In genomic region chr1:185317034-185317885, GRCh38 we compare ENCODE assay signal across 1 cellular context.
TF ChIP-seq lines count a peak whose summit lies in the region.

Gene IVNS1ABP (minus strand): TSS chr1:185317243. CDS start chr1:185309493, 7,750 bp downstream.

TF ChIP-seq in K562, 482 proteins besides CTCF, POLR2A, EP300 and RAD21 (continued from another document and continues in another):
- no peak for TF ChIP-seq ZNF398 (CRISPR knock-in tag; IDR thresholded peaks at IDR 0.05)
- TF ChIP-seq ERF (CRISPR knock-in tag; IDR thresholded peaks at IDR 0.05) = peak; percentile 50; the same call in 1 of the 2 replicates
- peak; percentile 88 for TF ChIP-seq CREB1 (IDR thresholded peaks at IDR 0.05)
- peak; percentile 58; the same call in 1 of the 2 replicates for TF ChIP-seq CREB1 (CRISPR knock-in tag; IDR thresholded peaks at IDR 0.05)
- TF ChIP-seq CXXC5 (CRISPR knock-in tag; IDR thresholded peaks at IDR 0.05) = peak; percentile 97
- TF ChIP-seq IRF1 (CRISPR knock-in tag; IDR thresholded peaks at IDR 0.05; ENCODE audit: borderline replicate concordance) = no peak
- TF ChIP-seq STAG1 (CRISPR knock-in tag; IDR thresholded peaks at IDR 0.05; ENCODE audit: borderline replicate concordance) = no peak
- TF ChIP-seq MEF2A (IDR thresholded peaks at IDR 0.05; ENCODE audit: control insufficient read depth, low read depth, low read length) = no peak
- TF ChIP-seq SRSF1 (IDR thresholded peaks at IDR 0.05; ENCODE audit: low read depth, low read length) = no peak
- peak; percentile 26 for TF ChIP-seq ZFP36 (IDR thresholded peaks at IDR 0.05; ENCODE audit: low read depth, low read length, partially characterized antibody)
- TF ChIP-seq PURB (CRISPR knock-in tag; IDR thresholded peaks at IDR 0.05; ENCODE audit: low read depth) = no peak
- peak; percentile 35 to 61; a peak in 2 of 4 replicates for TF ChIP-seq ARNT (IDR thresholded peaks at IDR 0.05)
- TF ChIP-seq HDAC2 (IDR thresholded peaks at IDR 0.05) = no peak; the same call in none of the 2 replicates
- TF ChIP-seq ETS2 (tag; IDR thresholded peaks at IDR 0.05; ENCODE audit: borderline replicate concordance, poor library complexity, severe bottlenecking) = no peak
- peak; percentile 26; the same call in 1 of the 2 replicates for TF ChIP-seq XRCC5 (IDR thresholded peaks at IDR 0.05; ENCODE audit: low read depth, low read length)
- peak; percentile 55 for TF ChIP-seq MXD1 (CRISPR knock-in tag; IDR thresholded peaks at IDR 0.05; ENCODE audit: borderline replicate concordance, poor library complexity, severe bottlenecking)
- no peak; the same call in 1 of the 2 replicates for TF ChIP-seq TRIM28 (IDR thresholded peaks at IDR 0.05)
- TF ChIP-seq BACH1 (tag; IDR thresholded peaks at IDR 0.05) = no peak
- TF ChIP-seq HES1 (IDR thresholded peaks at IDR 0.05; ENCODE audit: low read depth) = no peak
- TF ChIP-seq ZBTB2 (IDR thresholded peaks at IDR 0.05) = peak; percentile 70
- TF ChIP-seq CEBPG (CRISPR knock-in tag; IDR thresholded peaks at IDR 0.05) = no peak
- no peak for TF ChIP-seq CEBPG (tag; conservative IDR thresholded peaks at IDR 0.05 in 1 of 2, IDR thresholded peaks at IDR 0.05 in 1 of 2)
- TF ChIP-seq SLC30A9 (CRISPR knock-in tag; IDR thresholded peaks at IDR 0.05) = no peak
- TF ChIP-seq MXI1 (IDR thresholded peaks at IDR 0.05; ENCODE audit: low read depth, low read length) = peak; percentile 93
- no peak for TF ChIP-seq ZKSCAN1 (IDR thresholded peaks at IDR 0.05; ENCODE audit: low read depth, low read length)
- no peak for TF ChIP-seq NFIX (CRISPR knock-in tag; IDR thresholded peaks at IDR 0.05; ENCODE audit: low read depth)
- peak; percentile 37; the same call in 1 of the 2 replicates for TF ChIP-seq ZNF175 (CRISPR knock-in tag; IDR thresholded peaks at IDR 0.05; ENCODE audit: low read depth)
- no peak for TF ChIP-seq ZNF121 (CRISPR knock-in tag; conservative IDR thresholded peaks at IDR 0.05)
- no peak for TF ChIP-seq ZKSCAN8 (CRISPR knock-in tag; IDR thresholded peaks at IDR 0.05)
- TF ChIP-seq CC2D1A (IDR thresholded peaks at IDR 0.05) = peak; percentile 88
- no peak for TF ChIP-seq TEAD4 (IDR thresholded peaks at IDR 0.05; ENCODE audit: low read length)
- peak; percentile 78; the same call in 1 of the 2 replicates for TF ChIP-seq TEAD4 (CRISPR knock-in tag; IDR thresholded peaks at IDR 0.05; ENCODE audit: borderline replicate concordance)
- TF ChIP-seq EWSR1 (IDR thresholded peaks at IDR 0.05; ENCODE audit: borderline replicate concordance, low read depth, partially characterized antibody) = no peak
- TF ChIP-seq STAT5A (IDR thresholded peaks at IDR 0.05; ENCODE audit: borderline replicate concordance, low read length) = no peak
- TF ChIP-seq ZHX1 (conservative IDR thresholded peaks at IDR 0.05; ENCODE audit: low read length) = no peak
- no peak for TF ChIP-seq GABPB2 (CRISPR knock-in tag; conservative IDR thresholded peaks at IDR 0.05)
- TF ChIP-seq NFE2 (IDR thresholded peaks at IDR 0.05; ENCODE audit: low read depth) = no peak
- peak; percentile 78 for TF ChIP-seq ZBTB9 (CRISPR knock-in tag; IDR thresholded peaks at IDR 0.05)
- TF ChIP-seq ZNF584 (CRISPR knock-in tag; IDR thresholded peaks at IDR 0.05; ENCODE audit: low read depth) = no peak
- no peak for TF ChIP-seq HNRNPLL (IDR thresholded peaks at IDR 0.05; ENCODE audit: low read depth, low read length, poor library complexity, severe bottlenecking)
- peak; percentile 96 to 98 for TF ChIP-seq MNT (conservative IDR thresholded peaks at IDR 0.05)
- no peak for TF ChIP-seq TEAD2 (tag; IDR thresholded peaks at IDR 0.05)
- TF ChIP-seq PTRF (tag; IDR thresholded peaks at IDR 0.05) = no peak
- TF ChIP-seq XRCC4 (IDR thresholded peaks at IDR 0.05; ENCODE audit: extremely low read depth, insufficient read depth, insufficient read length) = no peak
- peak; percentile 83; the same call in 1 of the 2 replicates for TF ChIP-seq MTA1 (IDR thresholded peaks at IDR 0.05; ENCODE audit: borderline replicate concordance)
- peak; percentile 13 to 65; a peak in 2 of 4 replicates for TF ChIP-seq TBL1XR1 (IDR thresholded peaks at IDR 0.05; ENCODE audit: low read length in 2 of 2)
- TF ChIP-seq MTA3 (IDR thresholded peaks at IDR 0.05; ENCODE audit: borderline replicate concordance) = peak; percentile 77
- peak; percentile 63; the same call in 1 of the 2 replicates for TF ChIP-seq LEF1 (IDR thresholded peaks at IDR 0.05)
- 0 out of 2 replicates have a peak, but pooled peaks have one; percentile 19 for TF ChIP-seq JUN (IDR thresholded peaks at IDR 0.05; ENCODE audit: borderline replicate concordance, low read depth, low read length)
- TF ChIP-seq JUN (CRISPR knock-in tag; IDR thresholded peaks at IDR 0.05; ENCODE audit: borderline replicate concordance) = 0 out of 2 replicates have a peak, but pooled peaks have one; percentile 71
- no peak; the same call in 1 of the 2 replicates for TF ChIP-seq ETS1 (conservative IDR thresholded peaks at IDR 0.05; ENCODE audit: control insufficient read depth, low read depth, low read length)
- peak; percentile 90 for TF ChIP-seq TAF7 (tag; IDR thresholded peaks at IDR 0.05)
- TF ChIP-seq MAFF (IDR thresholded peaks at IDR 0.05; ENCODE audit: low read length) = no peak
- peak; percentile 85 for TF ChIP-seq DPF2 (IDR thresholded peaks at IDR 0.05)
- TF ChIP-seq ZNF174 (CRISPR knock-in tag; IDR thresholded peaks at IDR 0.05) = no peak
- 0 out of 2 replicates have a peak, but pooled peaks have one; percentile 73 for TF ChIP-seq THRAP3 (IDR thresholded peaks at IDR 0.05; ENCODE audit: borderline replicate concordance)
- TF ChIP-seq CHAMP1 (IDR thresholded peaks at IDR 0.05) = peak; percentile 92
- 0 out of 2 replicates have a peak, but pooled peaks have one; percentile 37 for TF ChIP-seq CBX5 (IDR thresholded peaks at IDR 0.05; ENCODE audit: borderline replicate concordance, low read depth)
- peak; percentile 86 for TF ChIP-seq POLR2B (IDR thresholded peaks at IDR 0.05; ENCODE audit: low read depth, partially characterized antibody)
- no peak for TF ChIP-seq ZFP30 (CRISPR knock-in tag; IDR thresholded peaks at IDR 0.05; ENCODE audit: borderline replicate concordance)
- TF ChIP-seq CBX1 (IDR thresholded peaks at IDR 0.05; ENCODE audit: low read depth) = peak; percentile 12; the same call in 1 of the 2 replicates
